In the genomic region with DNA sequence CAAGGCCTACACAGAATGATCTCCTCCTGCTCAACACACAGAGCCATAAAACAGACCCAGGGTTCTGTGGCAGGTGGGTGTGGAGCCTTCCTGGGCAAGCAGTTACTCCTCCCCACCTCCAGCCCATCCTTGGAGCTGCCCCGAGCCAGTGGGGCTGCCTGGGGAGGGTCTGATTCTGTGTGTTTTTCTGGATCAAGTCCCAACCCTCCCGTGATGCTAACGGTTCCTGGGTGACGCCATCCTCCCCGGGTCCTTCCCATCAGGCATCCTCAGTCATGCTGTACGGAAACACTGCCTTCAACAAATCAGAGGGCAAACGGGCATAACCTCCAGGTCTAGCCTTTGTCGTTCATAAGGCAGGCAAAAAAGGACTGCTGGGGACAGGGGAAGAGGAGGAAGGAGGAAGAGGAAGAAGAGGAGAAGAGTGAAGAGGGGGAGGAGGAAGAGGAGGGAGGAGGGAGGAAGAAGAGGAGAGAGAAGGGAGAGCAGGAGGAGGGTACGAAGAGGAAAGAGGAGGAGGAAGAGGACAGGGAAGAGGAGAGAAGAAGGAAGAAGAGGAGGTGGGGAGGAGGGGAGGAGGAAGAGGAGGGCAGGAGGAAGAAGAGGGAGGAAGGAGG, we compare ENCODE assay signal across 11 cellular contexts.
DNase-seq lines count a peak whose midpoint lies in the region; ATAC-seq and TF ChIP-seq lines count a peak whose summit lies in the region.
"Had no signal": no experiment of that assay in that cellular context is flagged by ENCODE, and none has a peak within 500 bp of the region (broad histone marks: within the 10 kb centered on the region; RNA-seq: fewer than 3 reads in every experiment).

No MANE protein-coding gene starts in this region.

- H2AFZ ChIP-seq in SK-N-SH (ENCODE audit: low read depth), result no peak overlapping the region
- H2AFZ ChIP-seq: GM23248 had no signal

- peak overlapping the region in 1 of 7 donors; percentile 97 for H3K27ac Mint-ChIP-seq in CD4-positive, alpha-beta memory T cell
- H3K27ac Mint-ChIP-seq in IgD-negative memory B cell (peak overlapping the region in 1 of 3 donors; percentile 93), nephron (peak overlapping the region in 2 of 3 experiments; percentile 92), HFFc6 (no peak overlapping the region)

- H3K79me2 ChIP-seq in SK-N-SH (ENCODE audit: insufficient read depth), result no peaks in the 10 kb centered on the region

- no peak overlapping the region for H3K27ac ChIP-seq in CD4-positive, alpha-beta memory T cell (ENCODE audit: low read depth, low read length)
- peak overlapping the region; percentile 21 to 93 (median 71) for H3K27ac ChIP-seq in body of pancreas
- H3K27ac ChIP-seq in SK-N-SH (ENCODE audit: low read depth in 2 of 2, low read length in 1 of 2), result peak overlapping the region in 1 of 2 experiments; percentile 3; a peak in 1 of 4 replicates
- H3K27ac ChIP-seq: GM23248 had no signal

- no peaks in the 10 kb centered on the region for H3K9me3 ChIP-seq in CD4-positive, alpha-beta memory T cell (ENCODE audit: control insufficient read depth in 1 of 2, low read length in 2 of 2)
- H3K9me3 ChIP-seq in body of pancreas (no peaks in the 10 kb centered on the region), SK-N-SH (no peaks in the 10 kb centered on the region)
- H3K9me3 ChIP-seq: tibial nerve had no signal

- H3K4me1 Mint-ChIP-seq in CD4-positive, alpha-beta memory T cell, result peaks cover 0 to 74% (median 39%) of the 10 kb centered on the region in 4 donors
- H3K4me1 Mint-ChIP-seq in IgD-negative memory B cell, result peaks cover 47 to 58% (median 48%) of the 10 kb centered on the region in 3 donors
- peaks cover 67% of the 10 kb centered on the region for H3K4me1 Mint-ChIP-seq in nephron
- peaks cover 26% of the 10 kb centered on the region for H3K4me1 Mint-ChIP-seq in HFFc6 (ENCODE audit: low read depth)

- no peaks in the 10 kb centered on the region for H3K27me3 Mint-ChIP-seq in CD4-positive, alpha-beta memory T cell
- H3K27me3 Mint-ChIP-seq in IgD-negative memory B cell, result no peaks in the 10 kb centered on the region
- H3K27me3 Mint-ChIP-seq in nephron (ENCODE audit: low read depth), result peaks cover 10% of the 10 kb centered on the region
- peaks cover 7% of the 10 kb centered on the region; the same call in 1 of the 2 replicates for H3K27me3 Mint-ChIP-seq in HFFc6 (ENCODE audit: insufficient read depth)

- CTCF ChIA-PET in CD4-positive, alpha-beta memory T cell (lab: Charles Lee; ENCODE audit: partially characterized antibody), result interaction anchor here (1.0 to 2.4 kb wide), 14 partner anchors 10 to 174 kb away, joined by 3 to 14 read pairs (median 6); no protein-coding TSS in a partner anchor
- CTCF ChIA-PET in SK-N-SH (lab: Yijun Ruan, JAX), result interaction anchor here (0.6 to 1.1 kb wide), 2 partner anchors 20 to 1692 kb away, joined by 3 to 5 read pairs; no protein-coding TSS in a partner anchor

- no peak for DNase-seq in CD4-positive, alpha-beta memory T cell
- DNase-seq in body of pancreas (no peak), SK-N-SH (no peak), SKM-1 (lab: John Stamatoyannopoulos, UW; ENCODE audit: unreplicated experiment) (no peak), retina (no peak), HFFc6 (no peak)
- DNase-seq: KG1 had no signal

- H3K9me3 Mint-ChIP-seq in CD4-positive, alpha-beta memory T cell, result no peaks in the 10 kb centered on the region
- H3K9me3 Mint-ChIP-seq in IgD-negative memory B cell (no peaks in the 10 kb centered on the region), nephron (no peaks in the 10 kb centered on the region), HFFc6 (no peaks in the 10 kb centered on the region)

- POLR2A ChIA-PET in CD4-positive, alpha-beta memory T cell (lab: Charles Lee; ENCODE audit: partially characterized antibody), result interaction anchor here (0.8 to 4.6 kb wide), 25 partner anchors 9 to 284 kb away, joined by 3 to 64 read pairs (median 7); partner anchors contain the start of genes ITPKB and PARP1
- POLR2A ChIA-PET in SK-N-SH (lab: Yijun Ruan, JAX), result no interaction called here

- no peaks in the 10 kb centered on the region for H3K27me3 ChIP-seq in CD4-positive, alpha-beta memory T cell (ENCODE audit: insufficient read depth, low read length)
- no peaks in the 10 kb centered on the region for H3K27me3 ChIP-seq in body of pancreas
- no peaks in the 10 kb centered on the region for H3K27me3 ChIP-seq in SK-N-SH (ENCODE audit: insufficient read depth)
- H3K27me3 ChIP-seq: tibial nerve had no signal

- no peak overlapping the region for H3K4me2 ChIP-seq in SK-N-SH

- no peak for TF ChIP-seq RAD21 in SK-N-SH (IDR thresholded peaks at IDR 0.05; ENCODE audit: low read length)

- H3K4me3 Mint-ChIP-seq in CD4-positive, alpha-beta memory T cell, result peak overlapping the region in 7 of 8 donors; percentile 83 to 91 (median 86)
- H3K4me3 Mint-ChIP-seq in IgD-negative memory B cell, result peak overlapping the region in 3 of 4 donors; percentile 49 to 85 (median 76)
- no peak overlapping the region for H3K4me3 Mint-ChIP-seq in nephron
- H3K4me3 Mint-ChIP-seq in HFFc6, result no peak overlapping the region

- no peak overlapping the region for H3K9ac ChIP-seq in SK-N-SH
- H3K9ac ChIP-seq: GM23248 had no signal

- no peak for TF ChIP-seq EP300 in SK-N-SH (IDR thresholded peaks at IDR 0.05; ENCODE audit: borderline replicate concordance in 1 of 2, low read depth in 1 of 2, low read length in 1 of 2)

- no peaks in the 10 kb centered on the region for H3F3A ChIP-seq in SK-N-SH (replicated peaks; ENCODE audit: insufficient read depth)

- TF ChIP-seq CTCF in body of pancreas (IDR thresholded peaks at IDR 0.05) (no peak), nephron (IDR thresholded peaks at IDR 0.05; ENCODE audit: unreplicated experiment in 3 of 3) (no peak), SK-N-SH (IDR thresholded peaks at IDR 0.05) (no peak), HFFc6 (IDR thresholded peaks at IDR 0.05) (no peak)

- H3K9me2 ChIP-seq in SK-N-SH, result no peaks in the 10 kb centered on the region

- no peak for ATAC-seq in body of pancreas

- H4K20me1 ChIP-seq in SK-N-SH (ENCODE audit: insufficient read depth), result no peaks in the 10 kb centered on the region

- H3K36me3 Mint-ChIP-seq in CD4-positive, alpha-beta memory T cell, result peaks cover 0 to 43% of the 10 kb centered on the region in 2 donors
- H3K36me3 Mint-ChIP-seq in IgD-negative memory B cell (no peaks in the 10 kb centered on the region), nephron (ENCODE audit: low read depth) (no peaks in the 10 kb centered on the region), HFFc6 (ENCODE audit: low read depth) (no peaks in the 10 kb centered on the region)

- WGBS in body of pancreas, 2 donors, result 80 to 84% methylated on average over 5 to 9 of the region's 9 CpGs
- WGBS in SK-N-SH (ENCODE audit: low lambda C conversion rate), result 91% methylated on average over 9 of the region's 9 CpGs

- no peak for TF ChIP-seq POLR2A in body of pancreas (IDR thresholded peaks at IDR 0.05)

- H3K4me1 ChIP-seq in CD4-positive, alpha-beta memory T cell (ENCODE audit: insufficient read depth, low read length), result no peaks in the 10 kb centered on the region
- H3K4me1 ChIP-seq in body of pancreas (peaks cover 53% of the 10 kb centered on the region), SK-N-SH (ENCODE audit: control insufficient read depth in 1 of 2, insufficient read depth in 2 of 2, low read depth in 1 of 2, low read length in 1 of 2) (peaks cover 30 to 32% of the 10 kb centered on the region in 2 experiments)

- H3K4me3 ChIP-seq in CD4-positive, alpha-beta memory T cell (ENCODE audit: low read length in 2 of 2), result peak overlapping the region in 1 of 2 donors; percentile 6
- no peak overlapping the region for H3K4me3 ChIP-seq in body of pancreas
- no peak overlapping the region for H3K4me3 ChIP-seq in SK-N-SH (ENCODE audit: low read depth in 2 of 2, low read length in 1 of 2)
- H3K4me3 ChIP-seq: GM23248, tibial nerve had no signal

- H3K36me3 ChIP-seq in CD4-positive, alpha-beta memory T cell (ENCODE audit: insufficient read depth, low read length), result no peaks in the 10 kb centered on the region
- no peaks in the 10 kb centered on the region for H3K36me3 ChIP-seq in body of pancreas (replicated peaks in 1 of 2; ENCODE audit: insufficient read depth in 1 of 2, low read depth in 2 of 2)
- H3K36me3 ChIP-seq in SK-N-SH (replicated peaks in 1 of 2; ENCODE audit: control insufficient read depth in 1 of 2, insufficient read depth in 2 of 2, low read length in 1 of 2), result no peaks in the 10 kb centered on the region
- H3K36me3 ChIP-seq: tibial nerve had no signal

- intact Hi-C loops in CD4-positive, alpha-beta memory T cell (cut with micrococcal nuclease), result loop anchor here (2.0 to 5.0 kb wide), 2 partner anchors 20 to 38 kb away; no protein-coding TSS in a partner anchor
- intact Hi-C loops in body of pancreas (cut with DNase I), result no loop called here

TF ChIP-seq in SK-N-SH, 30 proteins besides CTCF, POLR2A, EP300 and RAD21:
- TF ChIP-seq GATA2 (CRISPR knock-in tag; IDR thresholded peaks at IDR 0.05), result no peak
- TF ChIP-seq USF2 (IDR thresholded peaks at IDR 0.05; ENCODE audit: borderline replicate concordance, low read depth, low read length), result no peak
- no peak for TF ChIP-seq ELF1 (IDR thresholded peaks at IDR 0.05)
- TF ChIP-seq, protein P1, sequence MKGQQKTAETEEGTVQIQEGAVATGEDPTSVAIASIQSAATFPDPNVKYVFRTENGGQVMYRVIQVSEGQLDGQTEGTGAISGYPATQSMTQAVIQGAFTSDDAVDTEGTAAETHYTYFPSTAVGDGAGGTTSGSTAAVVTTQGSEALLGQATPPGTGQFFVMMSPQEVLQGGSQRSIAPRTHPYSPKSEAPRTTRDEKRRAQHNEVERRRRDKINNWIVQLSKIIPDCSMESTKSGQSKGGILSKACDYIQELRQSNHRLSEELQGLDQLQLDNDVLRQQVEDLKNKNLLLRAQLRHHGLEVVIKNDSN (IDR thresholded peaks at IDR 0.05; ENCODE audit: borderline replicate concordance, low read depth), result no peak
- TF ChIP-seq YY1 (IDR thresholded peaks at IDR 0.05; ENCODE audit: low read depth), result no peak
- TF ChIP-seq SIN3A (IDR thresholded peaks at IDR 0.05; ENCODE audit: borderline replicate concordance, low read depth, low read length), result no peak
- no peak for TF ChIP-seq TEAD4 (IDR thresholded peaks at IDR 0.05; ENCODE audit: borderline replicate concordance, insufficient read depth)
TF ChIP-seq in SK-N-SH: peak in this region for 0.

Comparison
In these comparisons a context has a peak if more than half of its experiments do, and no peak if none do; other contexts are left out.
1. H3K4me3 Mint-ChIP-seq: peak in CD4-positive, alpha-beta memory T cell (7 of 8) and IgD-negative memory B cell (3 of 4); none in nephron (0 of 3) and HFFc6 (single experiment).